In the genomic region with DNA sequence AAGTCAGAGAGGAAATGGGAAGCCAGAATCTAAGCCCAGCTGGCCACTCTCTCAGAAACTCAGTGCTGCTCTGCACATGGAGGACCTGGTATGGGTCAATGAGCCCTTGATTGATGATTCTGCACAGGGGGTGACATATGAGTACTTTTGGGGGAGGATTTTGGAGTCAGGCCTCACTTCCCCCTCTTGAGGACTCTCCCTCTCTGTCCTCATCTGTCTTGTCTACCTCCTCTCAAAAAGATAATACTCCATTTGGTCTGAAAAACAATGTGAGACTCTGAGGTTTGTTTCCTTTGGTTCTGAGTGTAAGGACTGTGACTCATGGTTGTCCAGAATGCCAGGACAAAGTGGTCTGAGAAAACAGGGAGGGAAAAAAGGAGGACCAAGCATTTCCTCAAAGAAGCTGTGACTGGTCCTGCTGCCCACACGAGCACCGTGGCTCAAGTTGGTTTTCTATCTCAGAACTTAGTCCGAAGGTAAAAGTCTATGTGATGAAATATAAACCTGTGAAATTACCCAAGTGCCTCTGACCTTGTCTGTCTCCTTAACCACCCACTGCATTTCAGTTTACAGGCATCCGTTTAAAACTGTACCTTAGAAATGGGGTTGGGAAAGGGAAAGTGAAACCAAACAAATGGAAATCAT, we compare ENCODE assay signal across 8 cellular contexts. TPM values are rescaled to one million over a fixed set of nuclear protein-coding genes. Genes with fewer than 3 reads are reported as not detected.
DNase-seq lines count a peak whose midpoint lies in the region; ATAC-seq and TF ChIP-seq lines count a peak whose summit lies in the region.

No MANE protein-coding gene starts in this region.

- DNase-seq in GM10266 (ENCODE audit: extremely low spot score) (peak; percentile 58), T-cell (peak in 2 of 34 experiments; percentile 14 to 26), epithelial cell of prostate (ENCODE audit: low read depth, low spot score) (no peak), non-pigmented ciliary epithelial cell (ENCODE audit: low read depth) (peak; percentile 53), NCI-H526 (lab: John Stamatoyannopoulos, UW) (no peak)
- no peak for DNase-seq in effector CD8-positive, alpha-beta T cell (lab: John Stamatoyannopoulos, UW)

- peak; percentile 39 for ATAC-seq in HG02798 (IDR thresholded peaks at IDR 0.05; ENCODE audit: poor library complexity, unreplicated experiment)
- ATAC-seq in T-cell (replicated peaks in 1 of 4), result peak; percentile 18 to 52 (median 34)
- ATAC-seq in HG03196 (IDR thresholded peaks at IDR 0.05; ENCODE audit: unreplicated experiment), result no peak

- H3K27ac Mint-ChIP-seq in T-cell, result peak overlapping the region; percentile 97 to 99

- POLR2A ChIA-PET in T-cell (lab: Charles Lee), result no interaction called here

- peaks cover 27% of the 10 kb centered on the region for H3K36me3 Mint-ChIP-seq in T-cell

- H3K27ac ChIP-seq in epithelial cell of prostate, result peak overlapping the region; percentile 22

- peak overlapping the region; percentile 78 to 82 (median 79) for H3K4me3 Mint-ChIP-seq in T-cell

- CTCF ChIA-PET in T-cell (lab: Charles Lee), result no interaction called here

- peaks cover 81 to 92% (median 88%) of the 10 kb centered on the region in 3 donors for H3K4me1 Mint-ChIP-seq in T-cell

- H3K9me3 Mint-ChIP-seq in T-cell, result peaks cover 0 to 4% (median 0%) of the 10 kb centered on the region in 3 donors

- TF ChIP-seq CTCF in GM10266 (IDR thresholded peaks at IDR 0.05; ENCODE audit: control insufficient read depth, insufficient read depth, low read depth, missing control alignments), result no peak

- no peaks in the 10 kb centered on the region for H3K27me3 Mint-ChIP-seq in T-cell

RNA-seq across cellular contexts. Expression of gene TTC39B, which starts 11.1 kb away (rescaled TPM):
- 10 to 100 TPM; 32.4 to 54.6 (median 35.6) TPM for total RNA-seq in T-cell

Comparison
In these comparisons a context has a peak if more than half of its experiments do, and no peak if none do; other contexts are left out.
1. DNase-seq: peak in GM10266 (single experiment) and non-pigmented ciliary epithelial cell (single experiment); none in epithelial cell of prostate (single experiment), effector CD8-positive, alpha-beta T cell (single experiment) and NCI-H526 (0 of 2).